In genomic region chr4:39353478-39354177, GRCh38 we compare ENCODE assay signal across 8 cellular contexts. TPM values are rescaled to one million over a fixed set of nuclear protein-coding genes. Genes with fewer than 3 reads are reported as not detected.
A peak's percentile ranks its signal among the peaks of the same experiment; 100 is the strongest.
DNase-seq lines count a peak whose midpoint lies in the region; ATAC-seq and TF ChIP-seq lines count a peak whose summit lies in the region.

No MANE protein-coding gene starts in this region.

- CTCF ChIA-PET in activated CD4-positive, alpha-beta memory T cell treated with anti-CD3 and anti-CD28 coated beads, Interleukin-2, amount 10 ng/mL, durations not matched to agents 7 days and 5 days (lab: Charles Lee), result interaction anchor here (0.6 to 3.8 kb wide), 4 partner anchors 12 to 625 kb away, joined by 3 to 27 read pairs (median 3); partner anchors contain the start of gene RFC1

- no peaks in the 10 kb centered on the region for H3K27me3 Mint-ChIP-seq in IgD-negative memory B cell
- no peaks in the 10 kb centered on the region for H3K27me3 Mint-ChIP-seq in activated CD4-positive, alpha-beta memory T cell treated with anti-CD3 and anti-CD28 coated beads, Interleukin-2, amount 10 ng/mL, durations not matched to agents 7 days and 5 days

- DNase-seq in GM04503 (ENCODE audit: low read depth), result peak; percentile 21
- DNase-seq in activated CD4-positive, alpha-beta memory T cell treated with anti-CD3 and anti-CD28 coated beads, Interleukin-2, amount 10 ng/mL, durations not matched to agents 7 days and 5 days, result peak; percentile 24
- peak; percentile 51 for DNase-seq in germinal center (ENCODE audit: low spot score)
- no peak for DNase-seq in retinal pigment epithelial cell (ENCODE audit: low read depth)
- DNase-seq in 8988T, result no peak
- DNase-seq in NK-92 (lab: John Stamatoyannopoulos, UW; ENCODE audit: unreplicated experiment), result no peak

- peak; percentile 85 for ATAC-seq in GM21515 (IDR thresholded peaks at IDR 0.05; ENCODE audit: unreplicated experiment)

- H3K4me3 Mint-ChIP-seq in IgD-negative memory B cell, result peak overlapping the region; percentile 78 to 92 (median 90)
- peak overlapping the region; percentile 76 for H3K4me3 Mint-ChIP-seq in activated CD4-positive, alpha-beta memory T cell treated with anti-CD3 and anti-CD28 coated beads, Interleukin-2, amount 10 ng/mL, durations not matched to agents 7 days and 5 days

- peak overlapping the region; percentile 88 to 97 (median 96) for H3K27ac Mint-ChIP-seq in IgD-negative memory B cell
- peak overlapping the region; percentile 98 for H3K27ac Mint-ChIP-seq in activated CD4-positive, alpha-beta memory T cell treated with anti-CD3 and anti-CD28 coated beads, Interleukin-2, amount 10 ng/mL, durations not matched to agents 7 days and 5 days

- H3K9me3 Mint-ChIP-seq in IgD-negative memory B cell, result peaks cover 0 to 3% (median 1%) of the 10 kb centered on the region in 3 donors
- H3K9me3 Mint-ChIP-seq in activated CD4-positive, alpha-beta memory T cell treated with anti-CD3 and anti-CD28 coated beads, Interleukin-2, amount 10 ng/mL, durations not matched to agents 7 days and 5 days, result peaks cover 2% of the 10 kb centered on the region

- H3K36me3 Mint-ChIP-seq in IgD-negative memory B cell, result peaks cover 14% of the 10 kb centered on the region
- peaks cover 41% of the 10 kb centered on the region for H3K36me3 Mint-ChIP-seq in activated CD4-positive, alpha-beta memory T cell treated with anti-CD3 and anti-CD28 coated beads, Interleukin-2, amount 10 ng/mL, durations not matched to agents 7 days and 5 days (ENCODE audit: low read depth)

- POLR2A ChIA-PET in activated CD4-positive, alpha-beta memory T cell treated with anti-CD3 and anti-CD28 coated beads, Interleukin-2, amount 10 ng/mL, durations not matched to agents 7 days and 5 days (lab: Charles Lee), result interaction anchor here (0.6 to 7.5 kb wide), 12 partner anchors 9 to 1462 kb away, joined by 3 to 155 read pairs (median 4); partner anchors contain the start of genes LIAS, RFC1, RPL9 and WDR19

- H3K4me1 Mint-ChIP-seq in IgD-negative memory B cell, result peaks cover 31 to 47% (median 32%) of the 10 kb centered on the region in 3 donors
- H3K4me1 Mint-ChIP-seq in activated CD4-positive, alpha-beta memory T cell treated with anti-CD3 and anti-CD28 coated beads, Interleukin-2, amount 10 ng/mL, durations not matched to agents 7 days and 5 days, result peaks cover 64% of the 10 kb centered on the region

- H3K4me3 ChIP-seq in retinal pigment epithelial cell (ENCODE audit: low read length), result peak overlapping the region; percentile 33

- no peak for TF ChIP-seq CTCF in retinal pigment epithelial cell (conservative IDR thresholded peaks at IDR 0.05; ENCODE audit: low read depth, low read length)

RNA-seq across cellular contexts. Expression of gene RFC1, which starts 12.5 kb away (rescaled TPM):
- polyA plus RNA-seq in IgD-negative memory B cell, result 39.7 TPM
- 10 to 100 TPM; 72.2 to 72.6 TPM for total RNA-seq in activated CD4-positive, alpha-beta memory T cell treated with anti-CD3 and anti-CD28 coated beads, Interleukin-2, amount 10 ng/mL, durations not matched to agents 7 days and 5 days

RNA-seq across cellular contexts. Expression of gene KLB, which starts 53.1 kb away (rescaled TPM):
- 0.09 TPM for polyA plus RNA-seq in IgD-negative memory B cell
- total RNA-seq in activated CD4-positive, alpha-beta memory T cell treated with anti-CD3 and anti-CD28 coated beads, Interleukin-2, amount 10 ng/mL, durations not matched to agents 7 days and 5 days, result not detected

Comparison
In these comparisons a context has a peak if more than half of its experiments do, and no peak if none do; other contexts are left out.
1. DNase-seq: peak in GM04503 (single experiment), activated CD4-positive, alpha-beta memory T cell treated with anti-CD3 and anti-CD28 coated beads, Interleukin-2, amount 10 ng/mL, durations not matched to agents 7 days and 5 days (single experiment) and germinal center (single experiment); none in retinal pigment epithelial cell (single experiment), 8988T (single experiment) and NK-92 (single experiment).